ENCODE assay signal across 16 cellular contexts in genomic region chr6:89966913-89967312, GRCh38.
"Had no signal": no experiment of that assay in that cellular context is flagged by ENCODE, and none has a peak within 500 bp of the region (broad histone marks: within the 10 kb centered on the region; RNA-seq: fewer than 3 reads in every experiment).

No MANE protein-coding gene starts in this region.

- H3K27me3 Mint-ChIP-seq: effector memory CD8-positive, alpha-beta T cell had no signal

- DNase-seq: activated CD4-positive, alpha-beta T cell treated with anti-CD3 and anti-CD28 coated beads, Interleukin-2, amount 50 U/mL, for 4 hours; body of pancreas; caudate nucleus; effector memory CD8-positive, alpha-beta T cell; esophagus squamous epithelium; immature natural killer cell; kidney glomerular epithelial cell; left ventricle myocardium inferior; mammary epithelial cell; SIG-M5; stimulated activated CD8-positive, alpha-beta memory T cell treated with anti-CD3 and anti-CD28 coated beads, Interleukin-4, amount 100 ng/mL, for 48 hours; T-helper 1 cell; T-helper 9 cell had no signal

- H3K9me3 Mint-ChIP-seq: effector memory CD8-positive, alpha-beta T cell; immature natural killer cell; neural progenitor cell had no signal

- H3K36me3 Mint-ChIP-seq: neural progenitor cell had no signal

- ATAC-seq: activated CD4-positive, CD25-positive, alpha-beta regulatory T cell treated with anti-CD3 and anti-CD28 coated beads, Interleukin-2, amount 50 U/mL, for 24 hours; body of pancreas; effector memory CD8-positive, alpha-beta T cell had no signal

- H3K4me1 Mint-ChIP-seq: neural progenitor cell had no signal

- H3K27ac Mint-ChIP-seq: neural progenitor cell, progenitor cell of endocrine pancreas had no signal

- H3K4me3 Mint-ChIP-seq: effector memory CD8-positive, alpha-beta T cell; immature natural killer cell; neural progenitor cell had no signal
